ENCODE assay signal across 10 cellular contexts in the genomic region with DNA sequence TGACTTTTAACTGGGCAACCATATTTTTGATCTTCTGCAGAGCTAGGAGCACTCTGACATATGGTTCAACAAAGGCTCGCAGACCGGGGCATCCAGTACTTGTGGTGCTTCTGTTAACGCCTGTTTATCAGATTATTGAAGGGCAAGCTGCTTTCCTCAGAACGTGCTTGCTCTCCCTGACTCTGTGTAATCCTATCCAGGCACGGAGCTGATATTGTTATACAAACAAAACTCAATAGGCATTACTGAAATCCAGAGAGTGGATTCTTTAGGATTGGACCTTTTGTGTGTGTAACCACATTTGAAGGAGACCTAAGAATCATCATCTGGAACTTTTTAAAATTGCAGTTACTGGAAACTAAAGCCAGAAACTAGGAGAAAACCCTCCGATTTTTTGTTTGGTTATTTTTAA.
DNase-seq lines count a peak whose midpoint lies in the region; ATAC-seq and TF ChIP-seq lines count a peak whose summit lies in the region.
"Had no signal": no experiment of that assay in that cellular context is flagged by ENCODE, and none has a peak within 500 bp of the region (broad histone marks: within the 10 kb centered on the region; RNA-seq: fewer than 3 reads in every experiment).

No MANE protein-coding gene starts in this region.

- no peaks in the 10 kb centered on the region for H3K27me3 ChIP-seq in psoas muscle (ENCODE audit: insufficient read depth in 3 of 3, low read length in 2 of 3)
- H3K27me3 ChIP-seq in CD4-positive, alpha-beta T cell (ENCODE audit: control insufficient read depth, insufficient read depth, low read length), result no peaks in the 10 kb centered on the region

- CTCF ChIA-PET in CD4-positive, alpha-beta T cell (lab: Charles Lee), result interaction anchor here (0.5 kb wide), 1 partner anchor 13 kb away, joined by 4 read pairs; no protein-coding TSS in a partner anchor

- no peaks in the 10 kb centered on the region for H3K27me3 Mint-ChIP-seq in CD4-positive, alpha-beta T cell
- no peaks in the 10 kb centered on the region for H3K27me3 Mint-ChIP-seq in endothelial cell (ENCODE audit: unreplicated experiment)

- H3K4me1 ChIP-seq in psoas muscle, result peaks cover 73% of the 10 kb centered on the region

- ATAC-seq in psoas muscle, result no peak
- no peak for ATAC-seq in GM21390 (IDR thresholded peaks at IDR 0.05; ENCODE audit: unreplicated experiment)
- no peak for ATAC-seq in CD4-positive, alpha-beta T cell (ENCODE audit: poor library complexity)
- no peak for ATAC-seq in HG02798 (IDR thresholded peaks at IDR 0.05; ENCODE audit: poor library complexity, unreplicated experiment)
- ATAC-seq: esophagus mucosa had no signal

- H3K36me3 Mint-ChIP-seq in CD4-positive, alpha-beta T cell (ENCODE audit: low read depth), result no peaks in the 10 kb centered on the region
- H3K36me3 Mint-ChIP-seq in endothelial cell (ENCODE audit: low read depth, unreplicated experiment), result no peaks in the 10 kb centered on the region

- peak overlapping the region; percentile 10 for H3K27ac ChIP-seq in psoas muscle
- H3K27ac ChIP-seq in CD4-positive, alpha-beta T cell (ENCODE audit: low read depth, low read length), result no peak overlapping the region

- H3K4me3 Mint-ChIP-seq in CD4-positive, alpha-beta T cell, result no peak overlapping the region
- no peak overlapping the region for H3K4me3 Mint-ChIP-seq in endothelial cell (ENCODE audit: unreplicated experiment)

- POLR2A ChIA-PET in CD4-positive, alpha-beta T cell (lab: Charles Lee), result no interaction called here

- WGBS in psoas muscle, 3 donors, result 24 to 44% (median 24%) methylated on average over 6 of the region's 6 CpGs

- DNase-seq in Daoy (ENCODE audit: low read depth), result peak; percentile 11
- peak; percentile 81 to 95 for DNase-seq in NCI-H524 (lab: John Stamatoyannopoulos, UW)
- peak; percentile 76 for DNase-seq in fibroblast of the aortic adventitia (ENCODE audit: low read depth)
- DNase-seq in psoas muscle, result no peak
- no peak for DNase-seq in CD4-positive, alpha-beta T cell
- no peak for DNase-seq in endothelial cell (ENCODE audit: low spot score)
- DNase-seq: NCI-H1105 treated with DMSO at 0.1 percent for 48 hours had no signal

- H3K4me3 ChIP-seq in fibroblast of the aortic adventitia (ENCODE audit: low read depth, low read length) (no peak overlapping the region), psoas muscle (no peak overlapping the region)

- H3K9me3 ChIP-seq in psoas muscle, result no peaks in the 10 kb centered on the region
- no peaks in the 10 kb centered on the region for H3K9me3 ChIP-seq in CD4-positive, alpha-beta T cell (ENCODE audit: control insufficient read depth, low read length)

- intact Hi-C loops in psoas muscle (cut with DNase I), result loop anchor here in 1 of 2 donors (10.0 kb wide), 1 partner anchor 63 kb away; no protein-coding TSS in a partner anchor
- intact Hi-C loops in CD4-positive, alpha-beta T cell (cut with DNase I, micrococcal nuclease), result no loop called here

- H3K27ac Mint-ChIP-seq in CD4-positive, alpha-beta T cell, result no peak overlapping the region
- no peak overlapping the region for H3K27ac Mint-ChIP-seq in endothelial cell (ENCODE audit: unreplicated experiment)

- no peaks in the 10 kb centered on the region for H3K9me3 Mint-ChIP-seq in CD4-positive, alpha-beta T cell
- no peaks in the 10 kb centered on the region for H3K9me3 Mint-ChIP-seq in endothelial cell (ENCODE audit: unreplicated experiment)

- TF ChIP-seq CTCF in fibroblast of the aortic adventitia (IDR thresholded peaks at IDR 0.05; ENCODE audit: insufficient read depth, low read length) (no peak), psoas muscle (IDR thresholded peaks at IDR 0.05) (no peak), endothelial cell (IDR thresholded peaks at IDR 0.05; ENCODE audit: unreplicated experiment) (no peak)
- TF ChIP-seq CTCF in CD4-positive, alpha-beta T cell (IDR thresholded peaks at IDR 0.05), result no peak

- no peaks in the 10 kb centered on the region for H3K36me3 ChIP-seq in psoas muscle (ENCODE audit: insufficient read depth in 1 of 2, low read depth in 1 of 2)

- H3K4me1 Mint-ChIP-seq in CD4-positive, alpha-beta T cell (ENCODE audit: low read depth), result no peaks in the 10 kb centered on the region
- peaks cover 8% of the 10 kb centered on the region for H3K4me1 Mint-ChIP-seq in endothelial cell (ENCODE audit: unreplicated experiment)

Comparison
In these comparisons a context has a peak if more than half of its experiments do, and no peak if none do; other contexts are left out.
1. DNase-seq: peak in Daoy (single experiment), NCI-H524 (2 of 2) and fibroblast of the aortic adventitia (single experiment); none in psoas muscle (0 of 2), CD4-positive, alpha-beta T cell (0 of 10) and endothelial cell (single experiment).